Comparison of ENCODE assay signal across 8 cellular contexts in genomic region chr18:23871410-23871809, GRCh38.
A peak's percentile ranks its signal among the peaks of the same experiment; 100 is the strongest.
DNase-seq lines count a peak whose midpoint lies in the region; ATAC-seq and TF ChIP-seq lines count a peak whose summit lies in the region.

No MANE protein-coding gene starts in this region.

- no peak overlapping the region for H3K4me3 ChIP-seq in right lobe of liver
- H3K4me3 ChIP-seq in upper lobe of right lung, result no peak overlapping the region
- no peak overlapping the region for H3K4me3 ChIP-seq in thyroid gland (replicated peaks in 1 of 3)

- ATAC-seq in right lobe of liver, result peak in 3 of 4 donors; percentile 17 to 43 (median 38)
- peak; percentile 54 for ATAC-seq in upper lobe of right lung

- peak; percentile 81 for DNase-seq in D341Med (ENCODE audit: low spot score)
- peak; percentile 47 for DNase-seq in H4 (ENCODE audit: low spot score)
- peak; percentile 50 for DNase-seq in NCI-H345 treated with DMSO at 0.1 percent for 48 hours (lab: John Stamatoyannopoulos, UW; ENCODE audit: unreplicated experiment)
- DNase-seq in activated T-cell treated with anti-CD3 and anti-CD28 coated beads for 4 hours, result peak; percentile 49
- no peak for DNase-seq in right lobe of liver
- no peak for DNase-seq in upper lobe of right lung
- no peak for DNase-seq in thyroid gland
- no peak for DNase-seq in MV-4-11 (lab: John Stamatoyannopoulos, UW)

- no peaks in the 10 kb centered on the region for H3K36me3 ChIP-seq in right lobe of liver
- no peaks in the 10 kb centered on the region for H3K36me3 ChIP-seq in upper lobe of right lung
- H3K36me3 ChIP-seq in thyroid gland, result no peaks in the 10 kb centered on the region

- H3K27me3 ChIP-seq in right lobe of liver (no peaks in the 10 kb centered on the region), upper lobe of right lung (no peaks in the 10 kb centered on the region), thyroid gland (no peaks in the 10 kb centered on the region)

- no peak for TF ChIP-seq POLR2A in right lobe of liver (IDR thresholded peaks at IDR 0.05)
- no peak for TF ChIP-seq POLR2A in thyroid gland (IDR thresholded peaks at IDR 0.05)

- intact Hi-C loops in right lobe of liver (cut with DNase I), result no loop called here
- intact Hi-C loops in upper lobe of right lung (cut with DNase I), result no loop called here
- intact Hi-C loops in thyroid gland (cut with DNase I), result no loop called here

- 59% methylated on average over 4 of the region's 7 CpGs for WGBS in right lobe of liver (ENCODE audit: insufficient coverage, low coverage, low lambda C conversion rate, missing lambda C conversion rate)
- 63 to 65% methylated on average over 7 of the region's 7 CpGs for WGBS in thyroid gland, 2 donors

- H3K27ac ChIP-seq in right lobe of liver, result no peak overlapping the region
- H3K27ac ChIP-seq in upper lobe of right lung, result no peak overlapping the region
- H3K27ac ChIP-seq in thyroid gland, result no peak overlapping the region

- no peaks in the 10 kb centered on the region for H3K9me3 ChIP-seq in right lobe of liver
- H3K9me3 ChIP-seq in upper lobe of right lung, result no peaks in the 10 kb centered on the region
- no peaks in the 10 kb centered on the region for H3K9me3 ChIP-seq in thyroid gland

- TF ChIP-seq CTCF in right lobe of liver (IDR thresholded peaks at IDR 0.05) (no peak), upper lobe of right lung (IDR thresholded peaks at IDR 0.05) (no peak), thyroid gland (IDR thresholded peaks at IDR 0.05) (no peak)

- H3K4me1 ChIP-seq in right lobe of liver, result no peaks in the 10 kb centered on the region
- no peaks in the 10 kb centered on the region for H3K4me1 ChIP-seq in upper lobe of right lung
- H3K4me1 ChIP-seq in thyroid gland, result no peaks in the 10 kb centered on the region

Comparison
In these comparisons a context has a peak if more than half of its experiments do, and no peak if none do; other contexts are left out.
1. DNase-seq: peak in D341Med (single experiment), H4 (single experiment), NCI-H345 treated with DMSO at 0.1 percent for 48 hours (single experiment) and activated T-cell treated with anti-CD3 and anti-CD28 coated beads for 4 hours (single experiment); none in right lobe of liver (0 of 3), upper lobe of right lung (single experiment), thyroid gland (0 of 2) and MV-4-11 (single experiment).